In the genomic region with DNA sequence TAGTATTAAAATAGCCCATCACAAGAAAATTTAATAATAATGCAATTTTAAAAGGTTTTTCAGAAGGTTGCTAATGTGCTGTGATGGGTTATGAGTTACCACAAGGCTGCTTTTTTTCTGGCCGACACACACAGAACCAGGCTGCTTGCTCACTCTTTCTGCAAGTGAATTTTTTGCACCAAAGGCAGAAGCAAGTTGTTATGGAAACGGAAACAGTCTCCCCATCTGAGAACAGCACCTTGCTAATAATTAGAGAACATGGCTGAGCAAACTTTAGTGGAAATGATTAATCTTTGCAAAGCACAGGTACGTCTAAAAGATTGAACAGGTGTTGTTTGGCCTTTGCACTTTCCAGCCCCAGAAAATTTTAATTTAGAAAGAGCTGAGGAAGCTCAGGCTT, we compare ENCODE assay signal across 30 cellular contexts. TPM values are rescaled to one million over a fixed set of nuclear protein-coding genes. Genes with fewer than 3 reads are reported as not detected.
"Had no signal": no experiment of that assay in that cellular context is flagged by ENCODE, and none has a peak within 500 bp of the region (broad histone marks: within the 10 kb centered on the region; RNA-seq: fewer than 3 reads in every experiment).

No MANE protein-coding gene starts in this region.

- H3K4me3 ChIP-seq: body of pancreas, esophagus muscularis mucosa, gastrocnemius medialis had no signal

- H3K4me1 ChIP-seq: body of pancreas, esophagus muscularis mucosa, foreskin keratinocyte had no signal

- H3K27me3 ChIP-seq: body of pancreas, esophagus muscularis mucosa, foreskin keratinocyte, gastrocnemius medialis had no signal

- H3K36me3 ChIP-seq: esophagus muscularis mucosa, gastrocnemius medialis, WERI-Rb-1 had no signal

- ATAC-seq: activated CD4-positive, CD25-positive, alpha-beta regulatory T cell treated with anti-CD3 and anti-CD28 coated beads, Interleukin-2, amount 50 U/mL, for 24 hours; activated CD8-positive, alpha-beta T cell treated with anti-CD3 and anti-CD28 coated beads for 36 hours; activated T-cell treated with anti-CD3 and anti-CD28 coated beads, Interleukin-2, amount 50 U/mL, for 4 hours; activated T-helper 17 cell treated with anti-CD3 and anti-CD28 coated beads, Interleukin-2, amount 50 U/mL, for 72 hours; body of pancreas; effector memory CD8-positive, alpha-beta T cell; foreskin keratinocyte; gastrocnemius medialis; T-helper 17 cell had no signal

- H3K27ac ChIP-seq: body of pancreas, esophagus muscularis mucosa, foreskin keratinocyte, gastrocnemius medialis, WERI-Rb-1 had no signal

- DNase-seq: activated B cell treated with CpG ODN at 0.5 μM for 24 hours; activated CD4-positive, alpha-beta T cell treated with anti-CD3 and anti-CD28 coated beads for 48 hours; activated CD4-positive, alpha-beta T cell treated with anti-CD3 and anti-CD28 coated beads, Interleukin-2, amount 50 U/mL, for 1 hour; activated CD4-positive, alpha-beta T cell treated with anti-CD3 and anti-CD28 coated beads, Interleukin-2, amount 50 U/mL, for 48 hours; activated CD8-positive, alpha-beta memory T cell treated with anti-CD3 and anti-CD28 coated beads for 24 hours; activated CD8-positive, alpha-beta T cell treated with anti-CD3 and anti-CD28 coated beads for 36 hours; activated effector memory CD4-positive, alpha-beta T cell treated with Interleukin-2 at 50 U/mL for 16 hours; activated gamma-delta T cell treated with Interleukin-2 at 50 U/mL for 16 hours; activated naive CD4-positive, alpha-beta T cell treated with anti-CD3 and anti-CD28 coated beads, Interleukin-2, amount 50 U/mL, for 16 hours; activated naive CD4-positive, alpha-beta T cell treated with Interleukin-2 at 50 U/mL for 16 hours; activated T-cell treated with anti-CD3 and anti-CD28 coated beads, Interleukin-2, amount 50 U/mL, for 4 hours; amniotic stem cell; anterior cingulate cortex; body of pancreas; cortex of kidney; dermis blood vessel endothelial cell; effector CD4-positive, alpha-beta T cell; effector memory CD8-positive, alpha-beta T cell; erythroblast; foreskin keratinocyte; gastrocnemius medialis; glutamatergic neuron; T-helper 1 cell; T-helper 17 cell; T1000; WERI-Rb-1 had no signal

- H3K9me3 ChIP-seq: body of pancreas, esophagus muscularis mucosa, gastrocnemius medialis had no signal

RNA-seq across cellular contexts. Expression of a gene that starts 51.0 kb away (rescaled TPM):
- total RNA-seq: activated B cell treated with CpG ODN at 0.5 μM for 24 hours; activated CD8-positive, alpha-beta T cell treated with anti-CD3 and anti-CD28 coated beads for 36 hours; activated T-cell treated with anti-CD3 and anti-CD28 coated beads, Interleukin-2, amount 50 U/mL, for 4 hours; activated T-helper 17 cell treated with anti-CD3 and anti-CD28 coated beads, Interleukin-2, amount 50 U/mL, for 72 hours; body of pancreas; chondrocyte had no signal
